ENCODE assay signal across 9 cellular contexts in genomic region chr11:45181595-45182550, GRCh38. TPM values are rescaled to one million over a fixed set of nuclear protein-coding genes. Genes with fewer than 3 reads are reported as not detected.
DNase-seq lines count a peak whose midpoint lies in the region; ATAC-seq, FAIRE-seq and TF ChIP-seq lines count a peak whose summit lies in the region.
"Had no signal": no experiment of that assay in that cellular context is flagged by ENCODE, and none has a peak within 500 bp of the region (broad histone marks: within the 10 kb centered on the region; RNA-seq: fewer than 3 reads in every experiment).

No MANE protein-coding gene starts in this region.

- H3K9ac ChIP-seq in endodermal cell (ENCODE audit: extremely low read depth, low read length, poor library complexity, severe bottlenecking), result no peak overlapping the region

- H3K36me3 Mint-ChIP-seq in endodermal cell (ENCODE audit: low read depth), result peaks cover 6% of the 10 kb centered on the region
- H3K36me3 Mint-ChIP-seq: activated naive CD4-positive, alpha-beta T cell treated with anti-CD3 and anti-CD28 coated beads, Interleukin-2, amount 50 U/mL, for 72 hours had no signal

- H3K27me3 Mint-ChIP-seq in endodermal cell (ENCODE audit: insufficient read depth), result peaks cover 21% of the 10 kb centered on the region

- H3K4me1 ChIP-seq in Peyer's patch (peaks cover 0 to 13% (median 8%) of the 10 kb centered on the region in 4 donors), endodermal cell (ENCODE audit: control insufficient read depth, insufficient read depth, low read length) (peaks cover 8% of the 10 kb centered on the region), mesodermal cell (ENCODE audit: control insufficient read depth, insufficient read depth, low read length, poor library complexity, severe bottlenecking) (peaks cover 20% of the 10 kb centered on the region)

- H3K27ac Mint-ChIP-seq in endodermal cell, result no peak overlapping the region
- H3K27ac Mint-ChIP-seq: activated naive CD4-positive, alpha-beta T cell treated with anti-CD3 and anti-CD28 coated beads, Interleukin-2, amount 50 U/mL, for 72 hours had no signal

- H3K36me3 ChIP-seq in Peyer's patch (no peaks in the 10 kb centered on the region), endodermal cell (ENCODE audit: control insufficient read depth, insufficient read depth, low read length) (peaks cover 7% of the 10 kb centered on the region), mesodermal cell (ENCODE audit: control insufficient read depth, insufficient read depth, low read length) (peaks cover 19% of the 10 kb centered on the region)

- WGBS in endodermal cell (ENCODE audit: insufficient coverage in 1 of 2, insufficient read length in 1 of 2), 2 experiments, result 90 to 100% methylated on average over 10 to 24 of the region's 24 CpGs
- 93% methylated on average over 17 to 22 of the region's 24 CpGs for WGBS in mesodermal cell (ENCODE audit: insufficient coverage in 2 of 2), 2 experiments

- H3K4me1 Mint-ChIP-seq in endodermal cell, result peaks cover 6% of the 10 kb centered on the region

- H3K9me3 ChIP-seq in Peyer's patch, result no peaks in the 10 kb centered on the region
- H3K9me3 ChIP-seq in endodermal cell (ENCODE audit: control insufficient read depth, low read length), result no peaks in the 10 kb centered on the region
- H3K9me3 ChIP-seq in mesodermal cell (ENCODE audit: control insufficient read depth, low read length), result no peaks in the 10 kb centered on the region

- FAIRE-seq in GM12891 (lab: Jason Lieb, UNC), result no peak

- H3K4me3 Mint-ChIP-seq in endodermal cell, result peak overlapping the region; percentile 47

- H3K4me3 ChIP-seq in Peyer's patch (peak overlapping the region in 3 of 4 donors; percentile 48 to 88 (median 66)), endodermal cell (ENCODE audit: low read length) (no peak overlapping the region), mesodermal cell (ENCODE audit: extremely low read depth, insufficient read depth, low read length, poor library complexity, severe bottlenecking) (peak overlapping the region; percentile 38)

- no peak for ATAC-seq in HG02840 (IDR thresholded peaks at IDR 0.05; ENCODE audit: low FRiP score, unreplicated experiment)

- H3K27ac ChIP-seq in Peyer's patch, result peak overlapping the region in 2 of 4 donors; percentile 85 to 93
- no peak overlapping the region for H3K27ac ChIP-seq in endodermal cell (ENCODE audit: low read depth, low read length)
- peak overlapping the region; percentile 49 for H3K27ac ChIP-seq in mesodermal cell (ENCODE audit: low read depth, low read length, severe bottlenecking)
- H3K27ac ChIP-seq in temporal lobe (ENCODE audit: low read depth, low read length), result peak overlapping the region; percentile 19

- TF ChIP-seq CTCF in Peyer's patch (IDR thresholded peaks at IDR 0.05), result no peak
- TF ChIP-seq CTCF in endodermal cell (conservative IDR thresholded peaks at IDR 0.05), result no peak

- H3K9me3 Mint-ChIP-seq in endodermal cell, result no peaks in the 10 kb centered on the region
- H3K9me3 Mint-ChIP-seq: activated naive CD4-positive, alpha-beta T cell treated with anti-CD3 and anti-CD28 coated beads, Interleukin-2, amount 50 U/mL, for 72 hours had no signal

- no peaks in the 10 kb centered on the region for H3K27me3 ChIP-seq in Peyer's patch
- H3K27me3 ChIP-seq in endodermal cell (ENCODE audit: control insufficient read depth, insufficient read depth, low read length, poor library complexity, severe bottlenecking), result peaks cover 8% of the 10 kb centered on the region

- DNase-seq in Peyer's patch, result no peak
- no peak for DNase-seq in endodermal cell
- no peak for DNase-seq in GM12891 (ENCODE audit: insufficient read length, low spot score)
- no peak for DNase-seq in NCI-H2107 (lab: John Stamatoyannopoulos, UW)
- DNase-seq in DMS79 (lab: John Stamatoyannopoulos, UW), result no peak

- TF ChIP-seq POLR2A in Peyer's patch (IDR thresholded peaks at IDR 0.05) (no peak), GM12891 (IDR thresholded peaks at IDR 0.05; ENCODE audit: low read depth, low read length) (no peak)

TF ChIP-seq in GM12891, 5 proteins besides CTCF, POLR2A, EP300 and RAD21:
- TF ChIP-seq PAX5 (IDR thresholded peaks at IDR 0.05; ENCODE audit: insufficient read depth, low read length, severe bottlenecking), result no peak
- no peak for TF ChIP-seq SPI1 (IDR thresholded peaks at IDR 0.05; ENCODE audit: low read depth, low read length)
- no peak for TF ChIP-seq POLR2AphosphoS5 (IDR thresholded peaks at IDR 0.05; ENCODE audit: low read depth, low read length)
- TF ChIP-seq POU2F2 (IDR thresholded peaks at IDR 0.05; ENCODE audit: low read depth, low read length), result no peak
- no peak for TF ChIP-seq TAF1 (IDR thresholded peaks at IDR 0.05; ENCODE audit: low read depth, low read length)

RNA-seq across cellular contexts. Expression of gene PRDM11, which starts 35.4 kb away (rescaled TPM):
- 10 to 100 TPM in 1 of 4 donors, 1 to 10 TPM in 3; 4.4 to 10.7 (median 7.0) TPM for total RNA-seq in Peyer's patch
- 10 to 100 TPM; 10.4 to 15.2 TPM for total RNA-seq in endodermal cell
- 3.8 TPM for polyA plus RNA-seq in endodermal cell (2013, experiment 1 of 2)
- polyA plus RNA-seq in endodermal cell (2013, experiment 2 of 2), result 3.9 TPM
- polyA plus RNA-seq in mesodermal cell (2013, experiment 1 of 2), result 5.1 TPM
- 4.7 TPM for polyA plus RNA-seq in mesodermal cell (2013, experiment 2 of 2)
- 8.4 TPM for total RNA-seq in temporal lobe
- 0.94 TPM for polyA plus RNA-seq in GM12891 (2012; ENCODE audit: low read depth, missing spikeins)
